Comparison of ENCODE assay signal across 26 cellular contexts in genomic region chr12:42010715-42011114, GRCh38.
"Had no signal": no experiment of that assay in that cellular context is flagged by ENCODE, and none has a peak within 500 bp of the region (broad histone marks: within the 10 kb centered on the region; RNA-seq: fewer than 3 reads in every experiment).

No MANE protein-coding gene starts in this region.

- DNase-seq: activated CD4-positive, alpha-beta T cell treated with anti-CD3 and anti-CD28 coated beads, Interleukin-2, amount 10 ng/mL, durations not matched to agents 24 days and 14 days; activated CD4-positive, alpha-beta T cell treated with anti-CD3 and anti-CD28 coated beads, Interleukin-2, amount 50 U/mL, for 4 hours; activated CD8-positive, alpha-beta T cell treated with anti-CD3 and anti-CD28 coated beads for 36 hours; activated effector memory CD4-positive, alpha-beta T cell treated with anti-CD3 and anti-CD28 coated beads, Interleukin-2, amount 50 U/mL, for 16 hours; activated naive CD4-positive, alpha-beta T cell; activated naive CD4-positive, alpha-beta T cell treated with anti-CD3 and anti-CD28 coated beads, Interleukin-2, amount 50 U/mL, for 16 hours; activated naive CD8-positive, alpha-beta T cell treated with anti-CD3 and anti-CD28 coated beads for 36 hours; activated T-cell treated with anti-CD3 and anti-CD28 coated beads, Interleukin-2, amount 50 U/mL, for 1 hour; activated T-cell treated with anti-CD3 and anti-CD28 coated beads, Interleukin-2, amount 50 U/mL, for 72 hours; amniotic stem cell; aorta; brain microvascular endothelial cell; central memory CD4-positive, alpha-beta T cell; IMR-90; Karpas-422; NCI-H1436; NCI-H1694; NCI-H1930; NCI-H2081 treated with DMSO at 0.1 percent for 48 hours; NCI-H2171; NCI-H510A; NCI-H526 treated with DMSO at 0.1 percent for 48 hours; Right ventricle myocardium superior; SJCRH30 had no signal

- H3K27ac ChIP-seq: brain microvascular endothelial cell, SJCRH30, SK-N-MC had no signal

- H3K4me1 ChIP-seq: SJCRH30 had no signal

- H3K27me3 ChIP-seq: brain microvascular endothelial cell, SJCRH30 had no signal

- H3K9me3 ChIP-seq: SJCRH30 had no signal

- H3K36me3 ChIP-seq: brain microvascular endothelial cell, SJCRH30 had no signal

- H3K4me3 ChIP-seq: K562, SJCRH30, SK-N-MC had no signal
